ENCODE assay signal across 24 cellular contexts in the genomic region with DNA sequence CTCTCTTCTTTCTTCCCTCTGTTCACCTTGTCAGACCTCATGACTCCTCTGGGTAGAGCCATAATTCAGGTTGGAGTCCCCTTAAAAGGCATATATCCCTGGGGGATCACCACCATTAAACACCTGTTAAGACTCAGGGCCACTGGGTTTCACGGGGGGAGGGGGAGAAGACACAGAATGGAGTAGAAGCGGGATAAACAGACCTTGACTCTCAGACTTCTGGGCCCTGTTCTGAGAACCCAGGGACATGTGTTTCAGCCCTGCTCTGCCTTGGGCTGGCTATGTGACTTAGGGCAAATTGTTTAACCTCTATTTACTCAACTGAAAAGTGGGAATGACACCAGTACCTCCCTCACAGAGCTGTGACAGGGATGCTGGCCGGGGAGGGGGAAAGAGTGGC. TPM values are rescaled to one million over a fixed set of nuclear protein-coding genes. Genes with fewer than 3 reads are reported as not detected.
DNase-seq lines count a peak whose midpoint lies in the region; ATAC-seq, FAIRE-seq and TF ChIP-seq lines count a peak whose summit lies in the region.
"Had no signal": no experiment of that assay in that cellular context is flagged by ENCODE, and none has a peak within 500 bp of the region (broad histone marks: within the 10 kb centered on the region; RNA-seq: fewer than 3 reads in every experiment).

No MANE protein-coding gene starts in this region.

- H3K27me3 ChIP-seq in K562 (ENCODE audit: control insufficient read depth in 2 of 2, insufficient read depth in 2 of 2, low read length in 2 of 2), result no peaks in the 10 kb centered on the region
- H3K27me3 ChIP-seq: Peyer's patch had no signal

- H3K9me3 Mint-ChIP-seq in activated CD8-positive, alpha-beta memory T cell treated with anti-CD3 and anti-CD28 coated beads, Interleukin-2, amount 10 ng/mL, durations not matched to agents 7 days and 5 days (ENCODE audit: low read depth), result no peaks in the 10 kb centered on the region
- H3K9me3 Mint-ChIP-seq in WTC11, result no peaks in the 10 kb centered on the region

- no peaks in the 10 kb centered on the region for H3K36me3 Mint-ChIP-seq in activated CD8-positive, alpha-beta memory T cell treated with anti-CD3 and anti-CD28 coated beads, Interleukin-2, amount 10 ng/mL, durations not matched to agents 7 days and 5 days
- H3K36me3 Mint-ChIP-seq in WTC11, result peaks cover 3% of the 10 kb centered on the region; the same call in 1 of the 2 replicates

- intact Hi-C loops in K562 (cut with micrococcal nuclease), result loop anchor here (1.0 kb wide), 1 partner anchor 58 kb away; no protein-coding TSS in a partner anchor

- TF ChIP-seq CTCF in HEK293 (tag by site-specific recombination; IDR thresholded peaks at IDR 0.05), result no peak
- no peak for TF ChIP-seq CTCF in K562 (IDR thresholded peaks at IDR 0.05 in 2 of 3, conservative IDR thresholded peaks at IDR 0.05 in 1 of 3; ENCODE audit: insufficient read depth in 2 of 3, low read depth in 1 of 3, low read length in 3 of 3)
- no peak for TF ChIP-seq CTCF in WTC11 (IDR thresholded peaks at IDR 0.05)

- H4K20me1 ChIP-seq in K562 (replicated peaks; ENCODE audit: control insufficient read depth, insufficient read depth, low read length), result no peaks in the 10 kb centered on the region

- peaks cover 8% of the 10 kb centered on the region for H3K27me3 Mint-ChIP-seq in activated CD8-positive, alpha-beta memory T cell treated with anti-CD3 and anti-CD28 coated beads, Interleukin-2, amount 10 ng/mL, durations not matched to agents 7 days and 5 days
- peaks cover 5% of the 10 kb centered on the region; the same call in 1 of the 2 replicates for H3K27me3 Mint-ChIP-seq in WTC11 (ENCODE audit: low read depth)

- no peak for TF ChIP-seq POLR2A in K562 (conservative IDR thresholded peaks at IDR 0.05)

- BruUV-seq in K562 (replicated peaks; lab: Mats Ljungman, UMichigan), result no TSS peak

- POLR2A ChIA-PET in HEK293 (lab: Yijun Ruan, JAX) (no interaction called here), K562 (lab: Yijun Ruan, JAX) (interaction anchor here (0.6 to 1.5 kb wide), 2 partner anchors 68 to 84 kb away, joined by 3 to 5 read pairs; no protein-coding TSS in a partner anchor), WTC11 (lab: Charles Lee) (interaction anchor here (1.1 kb wide), 2 partner anchors 38 to 58 kb away, joined by 3 read pairs; no protein-coding TSS in a partner anchor)

- no peaks in the 10 kb centered on the region for H3K9me1 ChIP-seq in K562 (ENCODE audit: control insufficient read depth, insufficient read depth, low read length)

- no peaks in the 10 kb centered on the region; the same call in 2 of the 3 replicates for H3K79me2 ChIP-seq in K562 (ENCODE audit: control insufficient read depth, insufficient read depth, low read length)

- H3K4me2 ChIP-seq in K562 (ENCODE audit: insufficient read depth, low read length), result no peak overlapping the region
- H3K4me2 ChIP-seq: SK-N-SH had no signal

- no peak for TF ChIP-seq RAD21 in K562 (CRISPR knock-in tag; conservative IDR thresholded peaks at IDR 0.05 in 1 of 2, IDR thresholded peaks at IDR 0.05 in 1 of 2)

- H3K36me3 ChIP-seq in HEK293 (ENCODE audit: control insufficient read depth in 2 of 2, insufficient read depth in 1 of 2, low read length in 2 of 2) (peaks cover 0 to 62% of the 10 kb centered on the region in 2 experiments; a peak in 1 of 3 replicates), K562 (ENCODE audit: control insufficient read depth, insufficient read depth, low read length) (peaks cover 5% of the 10 kb centered on the region; the same call in 1 of the 3 replicates)
- H3K36me3 ChIP-seq: Peyer's patch had no signal

- H3K4me1 ChIP-seq in HEK293 (ENCODE audit: control insufficient read depth, insufficient read depth, low read length) (peaks cover 4% of the 10 kb centered on the region; the same call in 1 of the 2 replicates), K562 (replicated peaks in 1 of 2; ENCODE audit: control insufficient read depth in 2 of 2, insufficient read depth in 2 of 2, low read length in 2 of 2) (peaks cover 11 to 42% of the 10 kb centered on the region in 2 experiments)

- no peak overlapping the region for H3K4me3 Mint-ChIP-seq in activated CD8-positive, alpha-beta memory T cell treated with anti-CD3 and anti-CD28 coated beads, Interleukin-2, amount 10 ng/mL, durations not matched to agents 7 days and 5 days
- no peak overlapping the region for H3K4me3 Mint-ChIP-seq in WTC11

- peaks cover 12% of the 10 kb centered on the region for H3K4me1 Mint-ChIP-seq in activated CD8-positive, alpha-beta memory T cell treated with anti-CD3 and anti-CD28 coated beads, Interleukin-2, amount 10 ng/mL, durations not matched to agents 7 days and 5 days
- H3K4me1 Mint-ChIP-seq in WTC11, result peaks cover 14% of the 10 kb centered on the region

- H3K9ac ChIP-seq in K562 (ENCODE audit: insufficient read depth in 1 of 2, low read depth in 2 of 2, low read length in 2 of 2), result no peak overlapping the region
- H3K9ac ChIP-seq: SK-N-SH had no signal

- H3K27ac Mint-ChIP-seq in activated CD8-positive, alpha-beta memory T cell treated with anti-CD3 and anti-CD28 coated beads, Interleukin-2, amount 10 ng/mL, durations not matched to agents 7 days and 5 days, result peak overlapping the region; percentile 33
- H3K27ac Mint-ChIP-seq in WTC11, result no peak overlapping the region

- no peak for ATAC-seq in activated CD8-positive, alpha-beta memory T cell treated with anti-CD3 and anti-CD28 coated beads, Interleukin-2, amount 10 ng/mL, durations not matched to agents 7 days and 5 days
- ATAC-seq in K562 (no peak), WTC11 (no peak)

- in situ Hi-C loops in K562 (cut with MboI), result loop anchor here (5.0 kb wide), 1 partner anchor 75 kb away; no protein-coding TSS in a partner anchor

- H2AFZ ChIP-seq in K562 (ENCODE audit: low read depth, low read length), result no peak overlapping the region

- 83% methylated on average over 2 of the region's 3 CpGs for WGBS in K562 (ENCODE audit: insufficient coverage, low coverage, missing lambda C conversion rate)

- no peak overlapping the region for H3K4me3 ChIP-seq in HEK293 (ENCODE audit: low read depth, low read length)
- no peak overlapping the region for H3K4me3 ChIP-seq in K562
- H3K4me3 ChIP-seq: Peyer's patch had no signal

- H3K27ac ChIP-seq in HEK293 (ENCODE audit: extremely low read depth, low read depth, low read length) (no peak overlapping the region), K562 (ENCODE audit: extremely low read depth, low read depth, low read length) (no peak overlapping the region)
- H3K27ac ChIP-seq: 22Rv1, Peyer's patch had no signal

- peak; percentile 42 for FAIRE-seq in K562 (lab: Jason Lieb, UNC)
- FAIRE-seq: H54 had no signal

- CTCF ChIA-PET in activated CD8-positive, alpha-beta memory T cell treated with anti-CD3 and anti-CD28 coated beads, Interleukin-2, amount 10 ng/mL, durations not matched to agents 7 days and 5 days (lab: Charles Lee), result interaction anchor here (1.3 to 19.1 kb wide), 4 partner anchors 9 to 81 kb away, joined by 3 to 867 read pairs (median 78); partner anchors contain the start of gene AJUBA
- CTCF ChIA-PET in HEK293 (lab: Yijun Ruan, JAX) (interaction anchor here (4.8 to 16.2 kb wide), 2 partner anchors 64 to 80 kb away, joined by 23 to 469 read pairs; partner anchors contain the start of gene AJUBA), K562 (lab: Yijun Ruan, JAX; ENCODE audit: low intra/inter-chr PET ratio) (interaction anchor here (1.8 to 9.2 kb wide), 3 partner anchors 57 to 79 kb away, joined by 11 to 141 read pairs (median 45); no protein-coding TSS in a partner anchor), WTC11 (lab: Charles Lee) (interaction anchor here (0.8 to 8.8 kb wide), 20 partner anchors 8 to 123 kb away, joined by 3 to 224 read pairs (median 7); partner anchors contain the start of genes AJUBA, PRMT5, PSMB11 and PSMB5)

- no peaks in the 10 kb centered on the region for H3K9me3 ChIP-seq in HEK293 (ENCODE audit: control insufficient read depth, insufficient read depth, low read depth, low read length)
- no peaks in the 10 kb centered on the region for H3K9me3 ChIP-seq in K562 (replicated peaks; ENCODE audit: control insufficient read depth, insufficient read depth, low read depth, low read length)
- H3K9me3 ChIP-seq: Peyer's patch, SK-N-SH had no signal

- DNase-seq in activated CD8-positive, alpha-beta memory T cell treated with anti-CD3 and anti-CD28 coated beads, Interleukin-2, amount 10 ng/mL, durations not matched to agents 7 days and 5 days, result no peak
- no peak for DNase-seq in activated CD8-positive, alpha-beta memory T cell treated with anti-CD3 and anti-CD28 coated beads, Interleukin-2, amount 50 U/mL, for 4 hours
- no peak for DNase-seq in K562 (ENCODE audit: extremely low read depth in 1 of 4, low spot score in 3 of 4)
- DNase-seq in mesenteric fat pad (ENCODE audit: low spot score), result peak; percentile 26
- DNase-seq in WTC11 (ENCODE audit: low spot score), result no peak
- no peak for DNase-seq in NCI-H1092 treated with DMSO at 0.1 percent for 48 hours (lab: John Stamatoyannopoulos, UW)
- no peak for DNase-seq in A172 (ENCODE audit: low spot score)
- DNase-seq: DMS153, DND-41, KG1, MM.1S, NCI-H1417, NCI-H1694, NCI-H2029 treated with DMSO at 0.1 percent for 48 hours, NCI-H446 treated with DMSO at 0.1 percent for 48 hours, NCI-H526, OCI-M1, SK-N-SH had no signal

- TF ChIP-seq EP300 in K562 (IDR thresholded peaks at IDR 0.05; ENCODE audit: low read length), result no peak

RNA-seq across cellular contexts. Expression of gene CDH24, which starts 4.6 kb away (rescaled TPM):
- total RNA-seq in activated CD8-positive, alpha-beta memory T cell treated with anti-CD3 and anti-CD28 coated beads, Interleukin-2, amount 10 ng/mL, durations not matched to agents 7 days and 5 days, result 1 to 10 TPM; 2.4 to 2.5 TPM
- 31.5 and 72.4 TPM in 2 replicates for total RNA-seq in K562 (2011; cell fraction: chromatin; rRNA removed; ENCODE audit: low replicate concordance)
- total RNA-seq in K562 (2011; cell fraction: nucleolus; rRNA removed), result 45.5 and 46.5 TPM in 2 replicates
- 33.9 and 37.3 TPM in 2 replicates for total RNA-seq in K562 (2011; cell fraction: nucleoplasm; rRNA removed)
- total RNA-seq in K562 (2014; rRNA removed) (4.9 and 6.6 TPM in 2 replicates), K562 (2014; rRNA removed; fragmentation: Illumina TruSeq; extraction: Trizol) (2.4 and 3.0 TPM in 2 replicates), K562 (2015; rRNA removed; fragmentation: Illumina TruSeq; extraction: Trizol) (3.6 and 4.0 TPM in 2 replicates), K562 (2021) (11.1 and 12.8 TPM in 2 replicates), mesenteric fat pad (2.4 TPM), WTC11 (2021) (17.9 to 18.8 TPM (median 18.8 TPM) in 3 replicates)
- polyA plus RNA-seq in K562 (2011; rRNA removed) (6.5 and 11.1 TPM in 2 replicates), K562 (2014; fragmentation: Illumina TruSeq; extraction: Trizol) (8.1 and 9.2 TPM in 2 replicates), K562 (2014; fragmentation: Nextera tagmentation; extraction: Ambion mirVana) (under 1 TPM; 0.04 to 0.10 TPM), K562 (2014; rRNA removed) (15.5 and 16.2 TPM in 2 replicates)
- polyA plus RNA-seq in K562 (2011; cell fraction: cytosol; rRNA removed), result 10.1 and 17.2 TPM in 2 replicates
- 66.1 and 112 TPM in 2 replicates for polyA plus RNA-seq in K562 (2011; cell fraction: nucleus; rRNA removed)
- 7.5 and 9.6 TPM in 2 replicates for polyA plus RNA-seq in K562 (2012)
- polyA minus RNA-seq in K562 (2011; rRNA and poly(A)+ RNA removed), result 3.6 and 5.3 TPM in 2 replicates
- 4.9 and 7.6 TPM in 2 replicates for polyA minus RNA-seq in K562 (2011; cell fraction: cytosol; rRNA and poly(A)+ RNA removed)
- polyA minus RNA-seq in K562 (2011; cell fraction: nucleus; rRNA and poly(A)+ RNA removed), result 8.7 and 10.5 TPM in 2 replicates
- 2.8 and 4.0 TPM in 2 replicates for total RNA-seq in A172 (2014; rRNA removed; shearing (Covaris generic))

RNA-seq across cellular contexts. Expression of gene PSMB11, which starts 10.7 kb away (rescaled TPM):
- total RNA-seq in activated CD8-positive, alpha-beta memory T cell treated with anti-CD3 and anti-CD28 coated beads, Interleukin-2, amount 10 ng/mL, durations not matched to agents 7 days and 5 days, result not detected
- total RNA-seq in K562 (2011; cell fraction: chromatin; rRNA removed; ENCODE audit: low replicate concordance), result not detected in 2 replicates
- 0.17 TPM in 1 of 2 replicates, not detected in the other for total RNA-seq in K562 (2011; cell fraction: nucleolus; rRNA removed)
- total RNA-seq in K562 (2011; cell fraction: nucleoplasm; rRNA removed), result not detected in 2 replicates
- total RNA-seq in K562 (2014; rRNA removed) (not detected in 2 replicates), K562 (2014; rRNA removed; fragmentation: Illumina TruSeq; extraction: Trizol) (not detected in 2 replicates), K562 (2015; rRNA removed; fragmentation: Illumina TruSeq; extraction: Trizol) (not detected in 2 replicates), K562 (2021) (not detected in 2 replicates), mesenteric fat pad (not detected), WTC11 (2021) (not detected in 3 replicates)
- polyA plus RNA-seq in K562 (2011; rRNA removed) (not detected in 2 replicates), K562 (2014; fragmentation: Illumina TruSeq; extraction: Trizol) (not detected in 2 replicates), K562 (2014; fragmentation: Nextera tagmentation; extraction: Ambion mirVana) (not detected), K562 (2014; rRNA removed) (not detected in 2 replicates)
- 0.06 TPM in 1 of 2 replicates, not detected in the other for polyA plus RNA-seq in K562 (2011; cell fraction: cytosol; rRNA removed)
- not detected in 2 replicates for polyA plus RNA-seq in K562 (2011; cell fraction: nucleus; rRNA removed)
- not detected in 2 replicates for polyA plus RNA-seq in K562 (2012)
- polyA minus RNA-seq in K562 (2011; rRNA and poly(A)+ RNA removed), result not detected in 2 replicates
- not detected in 2 replicates for polyA minus RNA-seq in K562 (2011; cell fraction: cytosol; rRNA and poly(A)+ RNA removed)
- not detected in 2 replicates for polyA minus RNA-seq in K562 (2011; cell fraction: nucleus; rRNA and poly(A)+ RNA removed)
- total RNA-seq in A172 (2014; rRNA removed; shearing (Covaris generic)), result not detected in 2 replicates
- total RNA-seq: HT1080, Peyer's patch had no signal
- polyA plus RNA-seq: BJ, SK-N-SH had no signal

RNA-seq across cellular contexts. Expression of gene PSMB5, which starts 18.0 kb away (rescaled TPM):
- 10 to 100 TPM; 66.7 to 95.3 TPM for total RNA-seq in activated CD8-positive, alpha-beta memory T cell treated with anti-CD3 and anti-CD28 coated beads, Interleukin-2, amount 10 ng/mL, durations not matched to agents 7 days and 5 days
- 49.0 and 108 TPM in 2 replicates for total RNA-seq in K562 (2011; cell fraction: chromatin; rRNA removed; ENCODE audit: low replicate concordance)
- 166 and 172 TPM in 2 replicates for total RNA-seq in K562 (2011; cell fraction: nucleolus; rRNA removed)
- total RNA-seq in K562 (2011; cell fraction: nucleoplasm; rRNA removed), result 110 and 115 TPM in 2 replicates
- total RNA-seq in K562 (2014; rRNA removed) (279 and 297 TPM in 2 replicates), K562 (2014; rRNA removed; fragmentation: Illumina TruSeq; extraction: Trizol) (204 and 223 TPM in 2 replicates), K562 (2015; rRNA removed; fragmentation: Illumina TruSeq; extraction: Trizol) (210 and 212 TPM in 2 replicates), K562 (2021) (198 and 218 TPM in 2 replicates), mesenteric fat pad (113 TPM), WTC11 (2021) (200 to 224 TPM (median 203 TPM) in 3 replicates)
- polyA plus RNA-seq in K562 (2011; rRNA removed) (273 and 285 TPM in 2 replicates), K562 (2014; fragmentation: Illumina TruSeq; extraction: Trizol) (194 and 201 TPM in 2 replicates), K562 (2014; fragmentation: Nextera tagmentation; extraction: Ambion mirVana) (1,000 to 10,000 TPM; 1,679 to 1,870 TPM), K562 (2014; rRNA removed) (249 and 269 TPM in 2 replicates)
- 421 and 454 TPM in 2 replicates for polyA plus RNA-seq in K562 (2011; cell fraction: cytosol; rRNA removed)
- polyA plus RNA-seq in K562 (2011; cell fraction: nucleus; rRNA removed), result 100 and 125 TPM in 2 replicates
- 194 and 217 TPM in 2 replicates for polyA plus RNA-seq in K562 (2012)
- 242 and 304 TPM in 2 replicates for polyA minus RNA-seq in K562 (2011; rRNA and poly(A)+ RNA removed)
- polyA minus RNA-seq in K562 (2011; cell fraction: cytosol; rRNA and poly(A)+ RNA removed), result 130 and 188 TPM in 2 replicates
- 61.7 and 82.4 TPM in 2 replicates for polyA minus RNA-seq in K562 (2011; cell fraction: nucleus; rRNA and poly(A)+ RNA removed)
- total RNA-seq in A172 (2014; rRNA removed; shearing (Covaris generic)), result 219 and 225 TPM in 2 replicates

RNA-seq across cellular contexts. Expression of gene ACIN1, which starts 42.3 kb away (rescaled TPM):
- 100 to 1,000 TPM; 172 to 204 TPM for total RNA-seq in activated CD8-positive, alpha-beta memory T cell treated with anti-CD3 and anti-CD28 coated beads, Interleukin-2, amount 10 ng/mL, durations not matched to agents 7 days and 5 days
- 555 and 556 TPM in 2 replicates for total RNA-seq in K562 (2011; cell fraction: chromatin; rRNA removed; ENCODE audit: low replicate concordance)
- 273 and 282 TPM in 2 replicates for total RNA-seq in K562 (2011; cell fraction: nucleolus; rRNA removed)
- 463 and 596 TPM in 2 replicates for total RNA-seq in K562 (2011; cell fraction: nucleoplasm; rRNA removed)
- total RNA-seq in K562 (2014; rRNA removed), result 121 and 145 TPM in 2 replicates
- 110 and 123 TPM in 2 replicates for total RNA-seq in K562 (2014; rRNA removed; fragmentation: Illumina TruSeq; extraction: Trizol)
- total RNA-seq in K562 (2015; rRNA removed; fragmentation: Illumina TruSeq; extraction: Trizol), result 141 and 147 TPM in 2 replicates
- total RNA-seq in K562 (2021), result 151 and 163 TPM in 2 replicates
- 129 and 157 TPM in 2 replicates for polyA plus RNA-seq in K562 (2011; rRNA removed)
- polyA plus RNA-seq in K562 (2011; cell fraction: cytosol; rRNA removed), result 70.8 and 83.1 TPM in 2 replicates
- 696 and 714 TPM in 2 replicates for polyA plus RNA-seq in K562 (2011; cell fraction: nucleus; rRNA removed)
- polyA plus RNA-seq in K562 (2012), result 121 and 135 TPM in 2 replicates
- polyA plus RNA-seq in K562 (2014; fragmentation: Illumina TruSeq; extraction: Trizol), result 180 and 196 TPM in 2 replicates
- 1 to 10 TPM; 5.0 TPM for polyA plus RNA-seq in K562 (2014; fragmentation: Nextera tagmentation; extraction: Ambion mirVana)
- polyA plus RNA-seq in K562 (2014; rRNA removed), result 156 and 184 TPM in 2 replicates
- 147 and 171 TPM in 2 replicates for polyA minus RNA-seq in K562 (2011; rRNA and poly(A)+ RNA removed)
- polyA minus RNA-seq in K562 (2011; cell fraction: cytosol; rRNA and poly(A)+ RNA removed), result 77.6 and 81.5 TPM in 2 replicates
- polyA minus RNA-seq in K562 (2011; cell fraction: nucleus; rRNA and poly(A)+ RNA removed), result 198 and 296 TPM in 2 replicates
- 137 TPM for total RNA-seq in mesenteric fat pad
- 196 to 229 TPM (median 204 TPM) in 3 replicates for total RNA-seq in WTC11 (2021)
- 53.6 and 58.8 TPM in 2 replicates for total RNA-seq in A172 (2014; rRNA removed; shearing (Covaris generic))

RNA-seq across cellular contexts. Expression of gene C14orf119, which starts 42.6 kb away (rescaled TPM):
- 10 to 100 TPM; 44.6 to 53.2 TPM for total RNA-seq in activated CD8-positive, alpha-beta memory T cell treated with anti-CD3 and anti-CD28 coated beads, Interleukin-2, amount 10 ng/mL, durations not matched to agents 7 days and 5 days
- total RNA-seq in K562 (2011; cell fraction: chromatin; rRNA removed; ENCODE audit: low replicate concordance), result 25.2 and 42.1 TPM in 2 replicates
- 42.1 and 47.4 TPM in 2 replicates for total RNA-seq in K562 (2011; cell fraction: nucleolus; rRNA removed)
- total RNA-seq in K562 (2011; cell fraction: nucleoplasm; rRNA removed), result 29.2 and 32.1 TPM in 2 replicates
- 36.7 and 38.1 TPM in 2 replicates for total RNA-seq in K562 (2014; rRNA removed)
- 61.2 and 68.8 TPM in 2 replicates for total RNA-seq in K562 (2014; rRNA removed; fragmentation: Illumina TruSeq; extraction: Trizol)
- total RNA-seq in K562 (2015; rRNA removed; fragmentation: Illumina TruSeq; extraction: Trizol), result 44.1 and 44.7 TPM in 2 replicates
- 46.0 and 47.6 TPM in 2 replicates for total RNA-seq in K562 (2021)
- 82.0 and 84.8 TPM in 2 replicates for polyA plus RNA-seq in K562 (2011; rRNA removed)
- 79.2 and 90.6 TPM in 2 replicates for polyA plus RNA-seq in K562 (2011; cell fraction: cytosol; rRNA removed)
- 90.4 and 124 TPM in 2 replicates for polyA plus RNA-seq in K562 (2011; cell fraction: nucleus; rRNA removed)
- 41.6 and 66.7 TPM in 2 replicates for polyA plus RNA-seq in K562 (2012)
- 37.9 and 39.3 TPM in 2 replicates for polyA plus RNA-seq in K562 (2014; fragmentation: Illumina TruSeq; extraction: Trizol)
- polyA plus RNA-seq in K562 (2014; fragmentation: Nextera tagmentation; extraction: Ambion mirVana), result 100 to 1,000 TPM; 249 to 251 TPM
- polyA plus RNA-seq in K562 (2014; rRNA removed), result 48.5 and 51.8 TPM in 2 replicates
- polyA minus RNA-seq in K562 (2011; rRNA and poly(A)+ RNA removed), result 61.4 and 78.9 TPM in 2 replicates
- polyA minus RNA-seq in K562 (2011; cell fraction: cytosol; rRNA and poly(A)+ RNA removed), result 13.7 and 28.6 TPM in 2 replicates
- 7.8 and 20.5 TPM in 2 replicates for polyA minus RNA-seq in K562 (2011; cell fraction: nucleus; rRNA and poly(A)+ RNA removed)
- total RNA-seq in mesenteric fat pad, result 50.5 TPM
- 67.8 to 81.3 TPM (median 71.3 TPM) in 3 replicates for total RNA-seq in WTC11 (2021)
- total RNA-seq in A172 (2014; rRNA removed; shearing (Covaris generic)), result 23.0 and 34.5 TPM in 2 replicates
